Comparison of ENCODE assay signal across 12 cellular contexts in the genomic region with DNA sequence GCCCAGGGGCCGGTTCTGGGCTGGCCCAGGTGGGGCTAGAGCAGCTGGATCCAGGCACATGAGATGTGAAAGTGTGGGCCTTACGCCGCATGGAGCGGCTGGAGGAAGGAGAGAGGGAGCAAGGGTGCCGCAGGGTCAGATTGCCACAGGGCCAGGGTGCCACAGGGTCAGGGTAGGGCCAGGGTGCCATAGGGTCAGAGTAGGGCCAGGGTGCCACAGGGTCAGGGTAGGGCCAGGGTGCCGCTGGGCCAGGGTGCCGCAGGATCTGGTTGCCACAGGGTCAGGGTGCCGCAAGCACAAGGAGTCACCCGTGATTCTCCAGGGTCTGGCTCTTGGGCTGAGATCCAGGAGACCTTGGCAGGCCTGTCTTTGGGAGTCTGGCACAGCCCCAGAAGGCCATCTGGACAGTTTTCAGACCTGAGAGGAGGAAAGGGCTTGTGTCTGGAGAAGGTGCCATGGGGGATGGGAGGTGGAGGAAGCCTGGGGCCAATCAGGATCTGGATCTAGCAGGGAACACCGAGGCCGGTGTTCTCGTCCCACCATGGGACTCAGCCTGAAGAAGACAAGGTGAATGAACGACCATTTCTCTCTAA. TPM values are rescaled to one million over a fixed set of nuclear protein-coding genes. Genes with fewer than 3 reads are reported as not detected.
DNase-seq lines count a peak whose midpoint lies in the region; TF ChIP-seq lines count a peak whose summit lies in the region.
"Had no signal": no experiment of that assay in that cellular context is flagged by ENCODE, and none has a peak within 500 bp of the region (broad histone marks: within the 10 kb centered on the region; RNA-seq: fewer than 3 reads in every experiment).

No MANE protein-coding gene starts in this region.

- peaks cover 34% of the 10 kb centered on the region for H3K36me3 Mint-ChIP-seq in activated naive CD4-positive, alpha-beta T cell treated with anti-CD3 and anti-CD28 coated beads, Interleukin-2, amount 10 ng/mL, durations not matched to agents 7 days and 5 days
- H3K36me3 Mint-ChIP-seq in chondrocyte (ENCODE audit: low read depth) (peaks cover 30% of the 10 kb centered on the region), type B pancreatic cell (peaks cover 11% of the 10 kb centered on the region)

- peaks cover 18% of the 10 kb centered on the region for H3K4me1 Mint-ChIP-seq in activated naive CD4-positive, alpha-beta T cell treated with anti-CD3 and anti-CD28 coated beads, Interleukin-2, amount 10 ng/mL, durations not matched to agents 7 days and 5 days
- H3K4me1 Mint-ChIP-seq in chondrocyte (ENCODE audit: low read depth), result peaks cover 36% of the 10 kb centered on the region
- peaks cover 3% of the 10 kb centered on the region for H3K4me1 Mint-ChIP-seq in type B pancreatic cell (ENCODE audit: unreplicated experiment)

- no peaks in the 10 kb centered on the region for H3K27me3 Mint-ChIP-seq in activated naive CD4-positive, alpha-beta T cell treated with anti-CD3 and anti-CD28 coated beads, Interleukin-2, amount 10 ng/mL, durations not matched to agents 7 days and 5 days
- no peaks in the 10 kb centered on the region for H3K27me3 Mint-ChIP-seq in chondrocyte (ENCODE audit: low read depth)
- no peaks in the 10 kb centered on the region for H3K27me3 Mint-ChIP-seq in type B pancreatic cell
- H3K27me3 Mint-ChIP-seq: B cell, memory B cell had no signal

- peak; percentile 15 for DNase-seq in activated naive CD4-positive, alpha-beta T cell treated with anti-CD3 and anti-CD28 coated beads, Interleukin-2, amount 10 ng/mL, durations not matched to agents 7 days and 5 days
- no peak for DNase-seq in activated naive CD4-positive, alpha-beta T cell (lab: John Stamatoyannopoulos, UW)
- DNase-seq in chondrocyte (ENCODE audit: low spot score), result peak; percentile 82
- DNase-seq in mesenteric fat pad (ENCODE audit: low spot score), result peak; percentile 89
- peak; percentile 43 for DNase-seq in ureter (ENCODE audit: low spot score)
- DNase-seq in type B pancreatic cell (ENCODE audit: extremely low spot score, unreplicated experiment), result no peak
- no peak for DNase-seq in inferior parietal cortex (ENCODE audit: extremely low spot score)
- no peak for DNase-seq in iPS-NIHi7 (ENCODE audit: extremely low spot score)
- DNase-seq: OCI-M1 had no signal

- no peak overlapping the region for H3K4me3 Mint-ChIP-seq in activated naive CD4-positive, alpha-beta T cell treated with anti-CD3 and anti-CD28 coated beads, Interleukin-2, amount 10 ng/mL, durations not matched to agents 7 days and 5 days
- H3K4me3 Mint-ChIP-seq in chondrocyte (ENCODE audit: unreplicated experiment), result no peak overlapping the region
- H3K4me3 Mint-ChIP-seq in type B pancreatic cell, result no peak overlapping the region
- H3K4me3 Mint-ChIP-seq: B cell, memory B cell had no signal

- H3K27ac Mint-ChIP-seq in activated naive CD4-positive, alpha-beta T cell treated with anti-CD3 and anti-CD28 coated beads, Interleukin-2, amount 10 ng/mL, durations not matched to agents 7 days and 5 days, result peak overlapping the region; percentile 45
- H3K27ac Mint-ChIP-seq in chondrocyte (ENCODE audit: unreplicated experiment) (peak overlapping the region; percentile 61), type B pancreatic cell (no peak overlapping the region)
- H3K27ac Mint-ChIP-seq: B cell, memory B cell had no signal

- no peaks in the 10 kb centered on the region for H3K9me3 Mint-ChIP-seq in activated naive CD4-positive, alpha-beta T cell treated with anti-CD3 and anti-CD28 coated beads, Interleukin-2, amount 10 ng/mL, durations not matched to agents 7 days and 5 days
- H3K9me3 Mint-ChIP-seq in chondrocyte (ENCODE audit: low read depth), result no peaks in the 10 kb centered on the region
- no peaks in the 10 kb centered on the region for H3K9me3 Mint-ChIP-seq in type B pancreatic cell
- H3K9me3 Mint-ChIP-seq: memory B cell had no signal

- CTCF ChIA-PET in activated naive CD4-positive, alpha-beta T cell treated with anti-CD3 and anti-CD28 coated beads, Interleukin-2, amount 10 ng/mL, durations not matched to agents 7 days and 5 days (lab: Charles Lee), result no interaction called here

- TF ChIP-seq CTCF in chondrocyte (IDR thresholded peaks at IDR 0.05), result no peak
- TF ChIP-seq CTCF in type B pancreatic cell (conservative IDR thresholded peaks at IDR 0.05), result no peak

RNA-seq across cellular contexts. Expression of gene LASP1, which starts 42.5 kb away (rescaled TPM):
- total RNA-seq in chondrocyte, result 444 to 599 TPM (median 593 TPM) in 3 replicates
- 172 TPM for total RNA-seq in mesenteric fat pad
- 126 TPM for total RNA-seq in ureter
- 159 and 210 TPM in 2 replicates for total RNA-seq in type B pancreatic cell (ENCODE audit: low replicate concordance)

RNA-seq across cellular contexts. Expression of gene FBXO47, which starts 54.9 kb away (rescaled TPM):
- total RNA-seq in chondrocyte (not detected in 3 replicates), mesenteric fat pad (not detected), ureter (not detected), type B pancreatic cell (ENCODE audit: low replicate concordance) (not detected in 2 replicates)
- total RNA-seq: B cell, HT-29 had no signal

RNA-seq across cellular contexts. Expression of gene RPL23, which starts 58.8 kb away (rescaled TPM):
- 916 to 959 TPM (median 937 TPM) in 3 replicates for total RNA-seq in chondrocyte
- 1,395 TPM for total RNA-seq in mesenteric fat pad
- total RNA-seq in ureter, result 1,659 TPM
- total RNA-seq in type B pancreatic cell (ENCODE audit: low replicate concordance), result 1,908 and 1,925 TPM in 2 replicates

Comparison
In these comparisons a context has a peak if more than half of its experiments do, and no peak if none do; other contexts are left out.
1. DNase-seq: peak in activated naive CD4-positive, alpha-beta T cell treated with anti-CD3 and anti-CD28 coated beads, Interleukin-2, amount 10 ng/mL, durations not matched to agents 7 days and 5 days (single experiment), chondrocyte (single experiment), mesenteric fat pad (single experiment) and ureter (single experiment); none in activated naive CD4-positive, alpha-beta T cell (0 of 4), type B pancreatic cell (single experiment), inferior parietal cortex (single experiment) and iPS-NIHi7 (single experiment).